29 cellular contexts compared by ENCODE assay signal in the genomic region with DNA sequence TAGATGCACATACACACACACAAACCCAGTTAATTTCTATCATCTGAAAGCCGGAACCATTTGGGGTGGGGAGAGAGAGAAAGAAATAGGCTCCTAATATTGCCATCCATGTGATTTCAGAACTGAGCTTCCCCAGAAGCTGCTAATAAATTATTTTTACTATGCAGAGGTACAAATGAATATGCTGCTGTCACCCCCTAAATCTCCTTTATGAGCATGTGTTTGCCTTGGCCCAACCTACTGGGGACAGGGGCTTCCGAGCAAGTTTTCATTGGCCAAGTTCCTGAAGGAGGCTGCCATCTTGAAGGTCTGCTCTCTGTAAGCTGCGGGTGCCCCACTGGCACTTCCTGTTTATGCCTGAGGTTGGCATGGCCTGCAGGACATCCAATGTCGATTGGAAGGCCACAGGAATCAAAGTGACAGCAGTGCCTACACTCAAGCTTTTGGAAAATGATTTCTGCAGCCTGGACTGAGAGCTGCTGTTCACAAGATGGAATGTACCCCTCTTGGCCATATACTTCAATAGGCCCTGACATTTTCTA.
DNase-seq lines count a peak whose midpoint lies in the region; ATAC-seq, FAIRE-seq and TF ChIP-seq lines count a peak whose summit lies in the region.
"Had no signal": no experiment of that assay in that cellular context is flagged by ENCODE, and none has a peak within 500 bp of the region (broad histone marks: within the 10 kb centered on the region; RNA-seq: fewer than 3 reads in every experiment).

No MANE protein-coding gene starts in this region.

- H3K4me2 ChIP-seq in hepatocyte, result peak overlapping the region; percentile 59
- H3K4me2 ChIP-seq in trophoblast cell (ENCODE audit: low read length), result no peak overlapping the region

- peaks cover 43% of the 10 kb centered on the region for H3K4me1 Mint-ChIP-seq in T-helper 17 cell

- no peak overlapping the region for H3K18ac ChIP-seq in trophoblast cell (ENCODE audit: low read length)

- H3K9me3 ChIP-seq in T-helper 17 cell (ENCODE audit: control insufficient read depth, low read length, poor library complexity, severe bottlenecking) (no peaks in the 10 kb centered on the region), hepatocyte (ENCODE audit: low read depth) (no peaks in the 10 kb centered on the region), stomach (no peaks in the 10 kb centered on the region), trophoblast cell (ENCODE audit: insufficient read depth, low read depth, low read length) (peaks cover 2% of the 10 kb centered on the region)
- H3K9me3 ChIP-seq: breast epithelium, left lung, tibial nerve had no signal

- intact Hi-C loops in stomach (cut with DNase I; ENCODE audit: low total_unique reads), result no loop called here

- H4K20me1 ChIP-seq in hepatocyte (ENCODE audit: insufficient read depth, poor library complexity, severe bottlenecking), result no peaks in the 10 kb centered on the region

- H3K4me3 ChIP-seq in hepatocyte (no peak overlapping the region), stomach (no peak overlapping the region), trophoblast cell (ENCODE audit: low read depth, low read length) (no peak overlapping the region)
- H3K4me3 ChIP-seq: breast epithelium, coronary artery, left lung, skin epidermis, tibial nerve had no signal

- H3K79me1 ChIP-seq in trophoblast cell (ENCODE audit: low read length), result no peaks in the 10 kb centered on the region

- no peak overlapping the region for H3K4ac ChIP-seq in trophoblast cell (ENCODE audit: low read depth, low read length)

- H3K27ac Mint-ChIP-seq in T-helper 17 cell, result peak overlapping the region; percentile 88
- H3K27ac Mint-ChIP-seq: activated CD4-positive, alpha-beta memory T cell treated with anti-CD3 and anti-CD28 coated beads for 36 hours had no signal

- FAIRE-seq in GM12891 (lab: Jason Lieb, UNC), result no peak
- FAIRE-seq: endometrium, GM12892 had no signal

- no peaks in the 10 kb centered on the region for H3K36me3 ChIP-seq in hepatocyte (replicated peaks; ENCODE audit: insufficient read depth, low read depth)
- no peaks in the 10 kb centered on the region for H3K36me3 ChIP-seq in stomach
- no peaks in the 10 kb centered on the region for H3K36me3 ChIP-seq in trophoblast cell (ENCODE audit: control insufficient read depth in 1 of 2, insufficient read depth in 2 of 2, low read length in 2 of 2)
- H3K36me3 ChIP-seq: breast epithelium, left lung, tibial nerve had no signal

- H3K27me3 ChIP-seq in hepatocyte (no peaks in the 10 kb centered on the region), stomach (no peaks in the 10 kb centered on the region), trophoblast cell (ENCODE audit: insufficient read depth, low read length) (no peaks in the 10 kb centered on the region)
- H3K27me3 ChIP-seq: breast epithelium, left lung, tibial nerve had no signal

- H2AFZ ChIP-seq in hepatocyte (no peak overlapping the region), trophoblast cell (ENCODE audit: insufficient read depth, low read length, poor library complexity) (no peak overlapping the region)

- H4K91ac ChIP-seq in trophoblast cell (ENCODE audit: low read depth, low read length), result no peak overlapping the region

- no peaks in the 10 kb centered on the region for H3K9me2 ChIP-seq in hepatocyte (replicated peaks; ENCODE audit: insufficient read depth)

- H3K9ac ChIP-seq in trophoblast cell (ENCODE audit: low read length), result no peak overlapping the region

- H3K27ac ChIP-seq in hepatocyte (peak overlapping the region; percentile 96), stomach (peak overlapping the region; percentile 67 to 89 (median 82)), trophoblast cell (ENCODE audit: low read depth, low read length) (no peak overlapping the region)
- H3K27ac ChIP-seq: C4-2B, coronary artery, left lung, skin epidermis, tibial nerve had no signal

- no peaks in the 10 kb centered on the region for H3K27me3 Mint-ChIP-seq in T-helper 17 cell
- H3K27me3 Mint-ChIP-seq: activated CD4-positive, alpha-beta memory T cell treated with anti-CD3 and anti-CD28 coated beads for 36 hours; naive thymus-derived CD8-positive, alpha-beta T cell had no signal

- no peak overlapping the region for H4K12ac ChIP-seq in trophoblast cell (ENCODE audit: low read depth, low read length)

- no peak overlapping the region for H2AK5ac ChIP-seq in trophoblast cell (ENCODE audit: low read length)

- TF ChIP-seq CTCF in hepatocyte (IDR thresholded peaks at IDR 0.05; ENCODE audit: poor library complexity), result no peak
- TF ChIP-seq CTCF in stomach (IDR thresholded peaks at IDR 0.05), result no peak

- ATAC-seq in T-helper 17 cell, result no peak
- ATAC-seq in GM19351 (IDR thresholded peaks at IDR 0.05; ENCODE audit: unreplicated experiment), result no peak
- no peak for ATAC-seq in HG03196 (IDR thresholded peaks at IDR 0.05; ENCODE audit: unreplicated experiment)
- ATAC-seq: left lung; naive thymus-derived CD8-positive, alpha-beta T cell had no signal

- H3K4me1 ChIP-seq in hepatocyte (ENCODE audit: insufficient read depth) (peaks cover 29% of the 10 kb centered on the region), stomach (peaks cover 30 to 57% (median 48%) of the 10 kb centered on the region in 4 donors), trophoblast cell (ENCODE audit: control insufficient read depth in 1 of 2, insufficient read depth in 2 of 2, low read length in 2 of 2) (no peaks in the 10 kb centered on the region)
- H3K4me1 ChIP-seq: breast epithelium had no signal

- peaks cover 3% of the 10 kb centered on the region for H3K36me3 Mint-ChIP-seq in T-helper 17 cell (ENCODE audit: low read depth)
- H3K36me3 Mint-ChIP-seq: activated CD4-positive, alpha-beta memory T cell treated with anti-CD3 and anti-CD28 coated beads for 36 hours had no signal

- DNase-seq in GM12891 (ENCODE audit: insufficient read length, low spot score), result no peak
- no peak for DNase-seq in T-helper 17 cell
- DNase-seq in hepatocyte (ENCODE audit: low spot score), result no peak
- no peak for DNase-seq in stomach
- no peak for DNase-seq in trophoblast cell
- DNase-seq: activated CD4-positive, CD25-positive, alpha-beta regulatory T cell treated with anti-CD3 and anti-CD28 coated beads, Interleukin-2, amount 50 U/mL, for 72 hours; activated CD8-positive, alpha-beta memory T cell treated with anti-CD3 and anti-CD28 coated beads, Interleukin-2, amount 50 U/mL, for 4 hours; activated naive CD4-positive, alpha-beta T cell treated with anti-CD3 and anti-CD28 coated beads, Interleukin-2, amount 50 U/mL, for 16 hours; amniotic stem cell; GOT3; left lung; mesendoderm; naive thymus-derived CD8-positive, alpha-beta T cell; NCI-H1436; NCI-H2081 treated with DMSO at 0.1 percent for 48 hours; NCI-H774; RPMI8226; stimulated activated CD8-positive, alpha-beta memory T cell treated with anti-CD3 and anti-CD28 coated beads, Interleukin-4, amount 100 ng/mL, for 48 hours had no signal

- no peak overlapping the region for H2BK12ac ChIP-seq in trophoblast cell (ENCODE audit: low read length)

- H3K4me3 Mint-ChIP-seq in T-helper 17 cell, result no peak overlapping the region
- H3K4me3 Mint-ChIP-seq: activated CD4-positive, alpha-beta memory T cell treated with anti-CD3 and anti-CD28 coated beads for 36 hours; T-helper 1 cell treated with Interleukin-12 subunit alpha and Interleukin-12 subunit beta and Interleukin-4 antibody, amounts not matched to agents 30 μg/mL and 1 μg/mL, for 36 hours had no signal

- WGBS in hepatocyte (ENCODE audit: low lambda C conversion rate, missing lambda C conversion rate), result 85% methylated on average over 4 of the region's 4 CpGs
- WGBS in stomach, 5 donors, result 52 to 71% (median 57%) methylated on average over 4 of the region's 4 CpGs
- whole genome bisulfite sequencing in trophoblast cell (ENCODE audit: extremely low coverage, insufficient coverage, insufficient read length), result no CpG with 5 or more reads among the region's 4 CpGs

- no peak overlapping the region for H4K8ac ChIP-seq in trophoblast cell (ENCODE audit: low read depth, low read length)

- TF ChIP-seq POLR2A in GM12891 (IDR thresholded peaks at IDR 0.05; ENCODE audit: low read depth, low read length), result no peak
- TF ChIP-seq POLR2A in stomach (IDR thresholded peaks at IDR 0.05), result no peak

- TF ChIP-seq EP300 in stomach (IDR thresholded peaks at IDR 0.05), result no peak

- H3K14ac ChIP-seq in trophoblast cell (ENCODE audit: low read length), result no peak overlapping the region

- H2BK120ac ChIP-seq in trophoblast cell (ENCODE audit: insufficient read depth, low read length, poor library complexity), result no peak overlapping the region

- no peak overlapping the region for H2BK5ac ChIP-seq in trophoblast cell (ENCODE audit: low read depth, low read length, poor library complexity)

- no peak overlapping the region for H3K23ac ChIP-seq in trophoblast cell (ENCODE audit: low read length)

- H3K79me2 ChIP-seq in hepatocyte (peaks cover 16% of the 10 kb centered on the region), trophoblast cell (ENCODE audit: control insufficient read depth, insufficient read depth, low read length, poor library complexity) (no peaks in the 10 kb centered on the region)

TF ChIP-seq in GM12891, 5 proteins besides CTCF, POLR2A, EP300 and RAD21:
- no peak for TF ChIP-seq POU2F2 (IDR thresholded peaks at IDR 0.05; ENCODE audit: low read depth, low read length)
- no peak for TF ChIP-seq POLR2AphosphoS5 (IDR thresholded peaks at IDR 0.05; ENCODE audit: low read depth, low read length)
- TF ChIP-seq TAF1 (IDR thresholded peaks at IDR 0.05; ENCODE audit: low read depth, low read length), result no peak
- peak; percentile 29; the same call in 1 of the 2 replicates for TF ChIP-seq SPI1 (IDR thresholded peaks at IDR 0.05; ENCODE audit: low read depth, low read length)
- TF ChIP-seq PAX5 (IDR thresholded peaks at IDR 0.05; ENCODE audit: insufficient read depth, low read length, severe bottlenecking), result no peak
